Comparison of ENCODE assay signal across 4 cellular contexts in the genomic region with DNA sequence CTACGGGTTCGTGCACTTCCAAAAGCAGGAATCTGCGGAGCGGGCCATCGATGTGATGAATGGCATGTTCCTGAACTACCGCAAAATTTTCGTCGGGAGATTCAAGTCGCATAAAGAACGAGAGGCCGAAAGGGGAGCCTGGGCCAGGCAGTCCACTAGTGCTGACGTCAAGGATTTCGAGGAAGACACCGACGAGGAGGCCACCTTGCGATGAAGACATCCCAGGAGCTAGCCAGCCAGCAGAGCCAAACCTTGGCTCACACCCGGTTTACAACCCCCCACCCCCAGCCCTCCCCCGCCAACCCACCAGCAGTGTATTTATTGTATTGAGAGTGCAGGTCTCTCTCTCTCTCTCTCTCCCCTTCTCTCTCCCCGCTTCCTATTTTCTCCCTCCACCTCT. TPM values are rescaled to one million over a fixed set of nuclear protein-coding genes. Genes with fewer than 3 reads are reported as not detected.
"Had no signal": no experiment of that assay in that cellular context is flagged by ENCODE, and none has a peak within 500 bp of the region (broad histone marks: within the 10 kb centered on the region; RNA-seq: fewer than 3 reads in every experiment).

No MANE protein-coding gene starts in this region.

RNA-seq across cellular contexts. Expression of a gene that starts 1.3 kb away (rescaled TPM):
- total RNA-seq: LHCN-M2, M059J, MCF 10A, NCI-H460 had no signal
